10 cellular contexts compared by ENCODE assay signal in genomic region chr9:137456061-137456863, GRCh38. TPM values are rescaled to one million over a fixed set of nuclear protein-coding genes. Genes with fewer than 3 reads are reported as not detected.
A peak's percentile ranks its signal among the peaks of the same experiment; 100 is the strongest.
DNase-seq lines count a peak whose midpoint lies in the region; ATAC-seq, FAIRE-seq and TF ChIP-seq lines count a peak whose summit lies in the region.
"Had no signal": no experiment of that assay in that cellular context is flagged by ENCODE, and none has a peak within 500 bp of the region (broad histone marks: within the 10 kb centered on the region; RNA-seq: fewer than 3 reads in every experiment).

No MANE protein-coding gene starts in this region.

- peaks cover 11 to 16% of the 10 kb centered on the region in 2 donors for H3K36me3 Mint-ChIP-seq in CD14-positive monocyte
- peaks cover 3% of the 10 kb centered on the region; the same call in 1 of the 3 replicates for H3K36me3 Mint-ChIP-seq in GM23338 (ENCODE audit: low read depth)

- H3K27ac Mint-ChIP-seq in CD14-positive monocyte = peak overlapping the region in 4 of 7 donors; percentile 4 to 75 (median 38)
- no peak overlapping the region for H3K27ac Mint-ChIP-seq in GM23338

- 79 to 83% methylated on average over 12 of the region's 12 CpGs for WGBS in pancreas, 2 donors

- no peak overlapping the region for H3K27ac ChIP-seq in pancreas
- H3K27ac ChIP-seq in GM23338 (ENCODE audit: low read depth) = no peak overlapping the region

- H4K20me1 ChIP-seq in GM23338 (replicated peaks; ENCODE audit: insufficient read depth) = no peaks in the 10 kb centered on the region; the same call in 1 of the 2 replicates

- H2AFZ ChIP-seq in GM23338 = no peak overlapping the region

- no peaks in the 10 kb centered on the region for H3K27me3 ChIP-seq in pancreas
- H3K27me3 ChIP-seq in GM23338 (ENCODE audit: insufficient read depth) = no peaks in the 10 kb centered on the region

- no peak overlapping the region for H3K4me2 ChIP-seq in GM23338

- H3K4me1 Mint-ChIP-seq in CD14-positive monocyte = peaks cover 24% of the 10 kb centered on the region
- H3K4me1 Mint-ChIP-seq in GM23338 = peaks cover 8% of the 10 kb centered on the region; the same call in 2 of the 3 replicates

- intact Hi-C loops in CD14-positive monocyte (cut with micrococcal nuclease) = loop anchor here in 1 of 2 donors (5.0 kb wide), 1 partner anchor 34 kb away; the partner anchor contains the start of genes EXD3 and NOXA1
- intact Hi-C loops in pancreas (cut with DNase I) = no loop called here

- TF ChIP-seq CTCF in CD14-positive monocyte (IDR thresholded peaks at IDR 0.05) (no peak), pancreas (IDR thresholded peaks at IDR 0.05) (no peak), GM23338 (conservative IDR thresholded peaks at IDR 0.05; ENCODE audit: low read depth in 2 of 2) (no peak)

- H3K79me2 ChIP-seq in GM23338 (replicated peaks; ENCODE audit: insufficient read depth) = no peaks in the 10 kb centered on the region

- no peak for FAIRE-seq in pancreas (lab: Jason Lieb, UNC)

- H3K36me3 ChIP-seq in pancreas (peaks cover 0 to 8% (median 0%) of the 10 kb centered on the region in 3 donors), GM23338 (ENCODE audit: insufficient read depth) (peaks cover 6% of the 10 kb centered on the region; the same call in 1 of the 2 replicates)

- DNase-seq in CD14-positive monocyte (ENCODE audit: low spot score) (no peak), fibroblast of gingiva (ENCODE audit: low read depth) (peak; percentile 83), pancreas (peak in 4 of 6 donors; percentile 4 to 36 (median 32)), NCI-H524 treated with DMSO at 0.1 percent for 48 hours (lab: John Stamatoyannopoulos, UW) (no peak), NCI-H2196 (lab: John Stamatoyannopoulos, UW; ENCODE audit: unreplicated experiment) (no peak), NCI-H82 (lab: John Stamatoyannopoulos, UW) (no peak), GM23338 (ENCODE audit: low spot score) (no peak)
- DNase-seq: NCI-H1105 had no signal

- ATAC-seq in pancreas (no peak), GM23338 (no peak)
- ATAC-seq: Panc1 had no signal

- H3K4me1 ChIP-seq in pancreas (peaks cover 0 to 22% (median 3%) of the 10 kb centered on the region in 3 donors), GM23338 (ENCODE audit: insufficient read depth) (peaks cover 6% of the 10 kb centered on the region; the same call in 1 of the 2 replicates)

- TF ChIP-seq EP300 in Ishikawa (IDR thresholded peaks at IDR 0.05; ENCODE audit: borderline replicate concordance) = no peak

- H3K9me3 ChIP-seq in pancreas = no peaks in the 10 kb centered on the region

- peaks cover 0 to 3% (median 0%) of the 10 kb centered on the region in 3 donors for H3K27me3 Mint-ChIP-seq in CD14-positive monocyte (ENCODE audit: low read depth in 3 of 3)
- H3K27me3 Mint-ChIP-seq in GM23338 (ENCODE audit: insufficient read depth, low read depth, poor library complexity) = peaks cover 9% of the 10 kb centered on the region

- H3K4me3 ChIP-seq in pancreas (no peak overlapping the region), GM23338 (no peak overlapping the region)

- H3K9me2 ChIP-seq in GM23338 (ENCODE audit: insufficient read depth) = no peaks in the 10 kb centered on the region

- no peak for TF ChIP-seq RAD21 in Ishikawa (IDR thresholded peaks at IDR 0.05; ENCODE audit: low read depth)

- H3K4me3 Mint-ChIP-seq in CD14-positive monocyte = no peak overlapping the region
- no peak overlapping the region; the same call in 2 of the 3 replicates for H3K4me3 Mint-ChIP-seq in GM23338

- 0 out of 2 replicates have a peak, but pooled peaks cover 3% of the 10 kb centered on the region for H3F3A ChIP-seq in GM23338 (replicated peaks; ENCODE audit: low read depth)

- peaks cover 0 to 3% (median 0%) of the 10 kb centered on the region in 7 donors for H3K9me3 Mint-ChIP-seq in CD14-positive monocyte
- H3K9me3 Mint-ChIP-seq in GM23338 = no peaks in the 10 kb centered on the region

TF ChIP-seq in Ishikawa, 13 proteins besides CTCF, POLR2A, EP300 and RAD21:
- TF ChIP-seq NFIC (IDR thresholded peaks at IDR 0.05) = peak; percentile 26; the same call in 1 of the 2 replicates
- TF ChIP-seq TEAD4 (IDR thresholded peaks at IDR 0.05) = peak; percentile 42; the same call in 1 of the 2 replicates
- no peak for TF ChIP-seq REST (IDR thresholded peaks at IDR 0.05; ENCODE audit: low read depth)
- no peak for TF ChIP-seq TAF1 (IDR thresholded peaks at IDR 0.05; ENCODE audit: low read depth)
- TF ChIP-seq YY1 (IDR thresholded peaks at IDR 0.05; ENCODE audit: low read depth) = no peak
- no peak for TF ChIP-seq CREB1 (IDR thresholded peaks at IDR 0.05; ENCODE audit: low read depth)

TF ChIP-seq in GM23338, 12 proteins besides CTCF, POLR2A, EP300 and RAD21 (continues in another document):
- TF ChIP-seq POLR2AphosphoS5 (IDR thresholded peaks at IDR 0.05; ENCODE audit: low read depth) (no peak), ZNF114 (CRISPR knock-in tag; IDR thresholded peaks at IDR 0.05) (no peak), CREB1 (CRISPR knock-in tag; IDR thresholded peaks at IDR 0.05; ENCODE audit: low read depth) (no peak), EZH2 (IDR thresholded peaks at IDR 0.05; ENCODE audit: low read depth, unreplicated experiment) (no peak), JUNB (IDR thresholded peaks at IDR 0.05; ENCODE audit: unreplicated experiment) (no peak), ZNF331 (CRISPR knock-in tag; IDR thresholded peaks at IDR 0.05; ENCODE audit: low read depth) (no peak), REST (IDR thresholded peaks at IDR 0.05; ENCODE audit: unreplicated experiment) (no peak), EZH2phosphoT487 (IDR thresholded peaks at IDR 0.05; ENCODE audit: unreplicated experiment) (no peak)
- TF ChIP-seq, protein P1, sequence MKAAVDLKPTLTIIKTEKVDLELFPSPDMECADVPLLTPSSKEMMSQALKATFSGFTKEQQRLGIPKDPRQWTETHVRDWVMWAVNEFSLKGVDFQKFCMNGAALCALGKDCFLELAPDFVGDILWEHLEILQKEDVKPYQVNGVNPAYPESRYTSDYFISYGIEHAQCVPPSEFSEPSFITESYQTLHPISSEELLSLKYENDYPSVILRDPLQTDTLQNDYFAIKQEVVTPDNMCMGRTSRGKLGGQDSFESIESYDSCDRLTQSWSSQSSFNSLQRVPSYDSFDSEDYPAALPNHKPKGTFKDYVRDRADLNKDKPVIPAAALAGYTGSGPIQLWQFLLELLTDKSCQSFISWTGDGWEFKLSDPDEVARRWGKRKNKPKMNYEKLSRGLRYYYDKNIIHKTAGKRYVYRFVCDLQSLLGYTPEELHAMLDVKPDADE (IDR thresholded peaks at IDR 0.05) = no peak

RNA-seq across cellular contexts. Expression of gene NSMF, which starts 2.9 kb away (rescaled TPM):
- polyA plus RNA-seq in CD14-positive monocyte (1 to 10 TPM; 4.6 to 5.3 TPM), pancreas (10 to 100 TPM; 68.6 to 81.0 TPM), GM23338 (2016; fragmentation: Nextera tagmentation; extraction: Ambion mirVana) (20.3 and 22.3 TPM in 2 replicates)
- total RNA-seq in pancreas = 10 to 100 TPM; 22.0 to 34.4 (median 26.3) TPM
- total RNA-seq in GM23338 (2014; rRNA removed; shearing (Covaris generic)) = 87.0 and 103 TPM in 2 replicates

RNA-seq across cellular contexts. Expression of gene ENTPD8, which starts 15.1 kb away (rescaled TPM):
- polyA plus RNA-seq in CD14-positive monocyte = not detected
- total RNA-seq in pancreas = 1 to 10 TPM in 5 of 6 donors, under 1 TPM in 1; 0.98 to 3.8 (median 1.3) TPM
- polyA plus RNA-seq in pancreas = 1 to 10 TPM; 3.9 to 4.7 TPM
- 0.42 and 1.6 TPM in 2 replicates for total RNA-seq in GM23338 (2014; rRNA removed; shearing (Covaris generic))
- polyA plus RNA-seq in GM23338 (2016; fragmentation: Nextera tagmentation; extraction: Ambion mirVana) = 0.89 and 1.1 TPM in 2 replicates

RNA-seq across cellular contexts. Expression of gene NOXA1, which starts 33.1 kb away (rescaled TPM):
- polyA plus RNA-seq in CD14-positive monocyte (1 to 10 TPM; 1.3 to 1.6 TPM), pancreas (10 to 100 TPM; 40.0 to 45.5 TPM), GM23338 (2016; fragmentation: Nextera tagmentation; extraction: Ambion mirVana) (0.68 and 1.4 TPM in 2 replicates)
- total RNA-seq in pancreas = 10 to 100 TPM in 3 of 6 donors, 1 to 10 TPM in 3; 6.6 to 15.0 (median 10.0) TPM
- total RNA-seq in GM23338 (2014; rRNA removed; shearing (Covaris generic)) = 0.59 and 0.62 TPM in 2 replicates

RNA-seq across cellular contexts. Expression of gene EXD3, which starts 33.3 kb away (rescaled TPM):
- 1 to 10 TPM; 2.0 to 3.0 TPM for polyA plus RNA-seq in CD14-positive monocyte
- 10 to 100 TPM in 3 of 6 donors, 1 to 10 TPM in 3; 8.1 to 16.5 (median 10.4) TPM for total RNA-seq in pancreas
- polyA plus RNA-seq in pancreas = 10 to 100 TPM; 43.1 to 57.3 TPM
- 3.6 and 4.4 TPM in 2 replicates for total RNA-seq in GM23338 (2014; rRNA removed; shearing (Covaris generic))
- polyA plus RNA-seq in GM23338 (2016; fragmentation: Nextera tagmentation; extraction: Ambion mirVana) = 9.7 and 9.9 TPM in 2 replicates

Comparison
In these comparisons a context has a peak if more than half of its experiments do, and no peak if none do; other contexts are left out.
1. DNase-seq: peak in fibroblast of gingiva (single experiment) and pancreas (4 of 6); none in CD14-positive monocyte (single experiment), NCI-H524 treated with DMSO at 0.1 percent for 48 hours (single experiment), NCI-H2196 (single experiment), NCI-H82 (single experiment) and GM23338 (single experiment).
2. RNA of gene NOXA1, which starts 33.1 kb away (polyA plus RNA-seq): 40.0 to 45.5 TPM in pancreas; 1.3 to 1.6 TPM in CD14-positive monocyte and 0.68 to 1.4 TPM in GM23338; every median in the first group is over 10 times any median in the second.